In genomic region chr4:27048350-27049100, GRCh38 we compare ENCODE assay signal across 8 cellular contexts.
DNase-seq lines count a peak whose midpoint lies in the region; ATAC-seq, FAIRE-seq and TF ChIP-seq lines count a peak whose summit lies in the region.

No MANE protein-coding gene starts in this region.

- peaks cover 40% of the 10 kb centered on the region for H3K27me3 Mint-ChIP-seq in HFFc6 (ENCODE audit: insufficient read depth)
- H3K27me3 Mint-ChIP-seq in nephron (ENCODE audit: low read depth) = peaks cover 38% of the 10 kb centered on the region

- H3K9me3 ChIP-seq in H1 (ENCODE audit: insufficient read depth in 2 of 2, low read depth in 1 of 2, low read length in 1 of 2) = no peaks in the 10 kb centered on the region

- no peak overlapping the region for H2BK12ac ChIP-seq in H1 (ENCODE audit: low read depth, low read length)

- no peaks in the 10 kb centered on the region for H3K36me3 ChIP-seq in H1 (ENCODE audit: control insufficient read depth in 2 of 4, insufficient read depth in 4 of 4, low read length in 3 of 4)

- H3K4me1 ChIP-seq in H1 (replicated peaks in 1 of 4; ENCODE audit: control insufficient read depth in 3 of 4, insufficient read depth in 4 of 4, low read length in 3 of 4) = peaks cover 0 to 4% (median 1%) of the 10 kb centered on the region in 4 experiments; a peak in 2 of 7 replicates

- no peak overlapping the region for H3K14ac ChIP-seq in H1 (ENCODE audit: insufficient read length)

- no peak overlapping the region for H2AK5ac ChIP-seq in H1 (ENCODE audit: low read depth, low read length)

- no peak overlapping the region for H2BK5ac ChIP-seq in H1 (ENCODE audit: low read depth, low read length)

- H4K5ac ChIP-seq in H1 (ENCODE audit: insufficient read length, low read depth, low read length) = no peak overlapping the region

- no peak overlapping the region for H3K56ac ChIP-seq in H1 (replicated peaks; ENCODE audit: insufficient read length, low read depth, low read length)

- H3K4me3 Mint-ChIP-seq in HFFc6 = peak overlapping the region; percentile 78
- H3K4me3 Mint-ChIP-seq in nephron = peak overlapping the region; percentile 40 to 76 (median 62)

- TF ChIP-seq RAD21 in H1 (IDR thresholded peaks at IDR 0.05 in 1 of 2, conservative IDR thresholded peaks at IDR 0.05 in 1 of 2; ENCODE audit: low read depth in 2 of 2, low read length in 2 of 2) = peak; percentile 82

- no peak for TF ChIP-seq POLR2A in H1 (IDR thresholded peaks at IDR 0.05; ENCODE audit: control extremely low read depth in 1 of 2, low read depth in 2 of 2, low read length in 2 of 2)

- TF ChIP-seq EP300 in H1 (IDR thresholded peaks at IDR 0.05; ENCODE audit: borderline replicate concordance in 1 of 2, low read depth in 2 of 2, low read length in 2 of 2) = no peak

- no peak overlapping the region for H2BK120ac ChIP-seq in H1 (replicated peaks; ENCODE audit: low read depth, low read length)

- no peak overlapping the region for H3K23ac ChIP-seq in H1 (ENCODE audit: insufficient read length)

- no peaks in the 10 kb centered on the region for H3K27me3 ChIP-seq in H1 (replicated peaks in 1 of 4; ENCODE audit: control insufficient read depth in 3 of 4, extremely low read depth in 1 of 4, insufficient read depth in 3 of 4, low read length in 3 of 4)

- H3K4me3 ChIP-seq in H1 (ENCODE audit: extremely low read depth in 1 of 4, insufficient read depth in 2 of 4, low read depth in 3 of 4, low read length in 4 of 4) = no peak overlapping the region

- 62% methylated on average over 17 of the region's 17 CpGs; no CpG with 5 or more reads in 1 of the 2 experiments for WGBS in H1 (ENCODE audit: extremely low coverage in 1 of 2, insufficient coverage in 1 of 2, insufficient read length in 1 of 2, insufficient replicate concordance in 2 of 2, low coverage in 1 of 2, low lambda C conversion rate in 2 of 2, missing lambda C conversion rate in 1 of 2), 2 experiments

- H3K9me3 Mint-ChIP-seq in HFFc6 (no peaks in the 10 kb centered on the region), nephron (peaks cover 2% of the 10 kb centered on the region)

- H2BK20ac ChIP-seq in H1 (ENCODE audit: low read length) = no peak overlapping the region

- H2AFZ ChIP-seq in H1 (ENCODE audit: low read length) = peak overlapping the region; percentile 62; the same call in 1 of the 2 replicates

- H2BK15ac ChIP-seq in H1 (ENCODE audit: low read length) = no peak overlapping the region

- CTCF ChIA-PET in H1 (lab: Charles Lee; ENCODE audit: partially characterized antibody) = interaction anchor here (0.7 to 9.1 kb wide), 41 partner anchors 7 to 1166 kb away, joined by 3 to 85 read pairs (median 4); no protein-coding TSS in a partner anchor

- no peak overlapping the region for H3K27ac Mint-ChIP-seq in HFFc6
- no peak overlapping the region for H3K27ac Mint-ChIP-seq in nephron

- H3K4me2 ChIP-seq in H1 (ENCODE audit: insufficient read depth in 1 of 2, low read depth in 2 of 2, low read length in 2 of 2) = no peak overlapping the region

- H3K36me3 Mint-ChIP-seq in HFFc6 (ENCODE audit: low read depth) = no peaks in the 10 kb centered on the region
- no peaks in the 10 kb centered on the region for H3K36me3 Mint-ChIP-seq in nephron (ENCODE audit: low read depth)

- no peaks in the 10 kb centered on the region for H4K20me1 ChIP-seq in H1 (replicated peaks in 1 of 2; ENCODE audit: control insufficient read depth in 1 of 2, insufficient read depth in 2 of 2, low read length in 2 of 2)

- no peaks in the 10 kb centered on the region for H3K79me1 ChIP-seq in H1 (ENCODE audit: low read depth, low read length)

- DNase-seq in DMS53 treated with DMSO at 0.1 percent for 48 hours (lab: John Stamatoyannopoulos, UW; ENCODE audit: unreplicated experiment) = peak; percentile 59
- peak; percentile 38 for DNase-seq in HFFc6
- DNase-seq in OCI-M1 (lab: John Stamatoyannopoulos, UW) = peak; percentile 73
- no peak for DNase-seq in H1 (ENCODE audit: low read depth in 1 of 2, low spot score in 2 of 2)

- H3K27ac ChIP-seq in H1 (ENCODE audit: low read depth, low read length) = no peak overlapping the region

- peaks cover 16% of the 10 kb centered on the region for H3K4me1 Mint-ChIP-seq in HFFc6 (ENCODE audit: low read depth)
- H3K4me1 Mint-ChIP-seq in nephron = no peaks in the 10 kb centered on the region

- ATAC-seq in HG03342 (IDR thresholded peaks at IDR 0.05; ENCODE audit: unreplicated experiment) (no peak), HG02938 (IDR thresholded peaks at IDR 0.05; ENCODE audit: unreplicated experiment) (no peak), HG03571 (IDR thresholded peaks at IDR 0.05; ENCODE audit: unreplicated experiment) (no peak)

- H3K79me2 ChIP-seq in H1 (ENCODE audit: control insufficient read depth in 1 of 2, insufficient read depth in 2 of 2, low read length in 2 of 2) = no peaks in the 10 kb centered on the region

- H3K18ac ChIP-seq in H1 (ENCODE audit: extremely low read depth, low read length) = no peak overlapping the region

- no peak overlapping the region for H4K91ac ChIP-seq in H1 (replicated peaks; ENCODE audit: insufficient read length, low read length)

- no peak overlapping the region for H3K4ac ChIP-seq in H1 (replicated peaks; ENCODE audit: insufficient read length, low read depth, low read length)

- no peaks in the 10 kb centered on the region for H3K23me2 ChIP-seq in H1 (ENCODE audit: low read depth, low read length)

- POLR2A ChIA-PET in H1 (lab: Charles Lee; ENCODE audit: partially characterized antibody) = interaction anchor here (0.9 to 1.2 kb wide), 2 partner anchors 8 to 270 kb away, joined by 3 read pairs; no protein-coding TSS in a partner anchor

- no peak overlapping the region for H4K8ac ChIP-seq in H1 (ENCODE audit: extremely low read depth, insufficient read depth, low read length)

- no peak for FAIRE-seq in H1 (lab: Jason Lieb, UNC)

- H3K9ac ChIP-seq in H1 (replicated peaks in 1 of 4; ENCODE audit: extremely low read depth in 1 of 4, low read depth in 3 of 4, low read length in 3 of 4) = no peak overlapping the region

- TF ChIP-seq CTCF in HFFc6 (IDR thresholded peaks at IDR 0.05) (peak; percentile 91), H1 (IDR thresholded peaks at IDR 0.05; ENCODE audit: control extremely low read depth in 1 of 3, insufficient read depth in 1 of 3, low read depth in 1 of 3, low read length in 3 of 3) (peak in 2 of 3 experiments; percentile 42 to 48; a peak in 2 of 4 replicates), nephron (IDR thresholded peaks at IDR 0.05; ENCODE audit: unreplicated experiment in 3 of 3) (peak; percentile 71 to 83 (median 75))

TF ChIP-seq in H1, 55 proteins besides CTCF, POLR2A, EP300 and RAD21:
- no peak for TF ChIP-seq GTF2F1 (IDR thresholded peaks at IDR 0.05; ENCODE audit: borderline replicate concordance, low read depth, low read length)
- TF ChIP-seq KDM4A (IDR thresholded peaks at IDR 0.05; ENCODE audit: low read depth, low read length, severe bottlenecking) = no peak
- no peak for TF ChIP-seq GABPA (IDR thresholded peaks at IDR 0.05; ENCODE audit: borderline replicate concordance, insufficient read depth, low read length)
- TF ChIP-seq RXRA (IDR thresholded peaks at IDR 0.05; ENCODE audit: insufficient read depth, low read depth, low read length) = no peak
- TF ChIP-seq E2F6 (IDR thresholded peaks at IDR 0.05) = no peak
- no peak for TF ChIP-seq HDAC6 (IDR thresholded peaks at IDR 0.05; ENCODE audit: low read depth, low read length)
- no peak for TF ChIP-seq EGR1 (IDR thresholded peaks at IDR 0.05; ENCODE audit: borderline replicate concordance, low read depth, low read length)
- TF ChIP-seq MAFK (IDR thresholded peaks at IDR 0.05; ENCODE audit: low read depth, low read length) = no peak
- no peak for TF ChIP-seq SRF (IDR thresholded peaks at IDR 0.05; ENCODE audit: low read depth, low read length)
- no peak for TF ChIP-seq SUZ12 (IDR thresholded peaks at IDR 0.05; ENCODE audit: low read length)
- no peak for TF ChIP-seq FOSL1 (IDR thresholded peaks at IDR 0.05; ENCODE audit: insufficient read depth, low read depth, low read length)
- no peak for TF ChIP-seq NRF1 (IDR thresholded peaks at IDR 0.05; ENCODE audit: low read depth, low read length)
- no peak for TF ChIP-seq CTBP2 (IDR thresholded peaks at IDR 0.05; ENCODE audit: borderline replicate concordance, insufficient read depth, insufficient read length, low read length)
- TF ChIP-seq SP2 (IDR thresholded peaks at IDR 0.05; ENCODE audit: low read length) = no peak
- no peak for TF ChIP-seq RBBP5 (IDR thresholded peaks at IDR 0.05; ENCODE audit: borderline replicate concordance, low read depth, low read length)
TF ChIP-seq in H1: peak in this region for 0.

Comparison
In these comparisons a context has a peak if more than half of its experiments do, and no peak if none do; other contexts are left out.
1. DNase-seq: peak in DMS53 treated with DMSO at 0.1 percent for 48 hours (single experiment), HFFc6 (single experiment) and OCI-M1 (single experiment); none in H1 (0 of 2).
2. Peak in every context shown above with its lines, with median percentiles within 50 percentile points of each other: CTCF ChIP-seq.